Comparison of ENCODE assay signal across 26 cellular contexts in genomic region chr2:168620554-168620953, GRCh38.
"Had no signal": no experiment of that assay in that cellular context is flagged by ENCODE, and none has a peak within 500 bp of the region (broad histone marks: within the 10 kb centered on the region; RNA-seq: fewer than 3 reads in every experiment).

No MANE protein-coding gene starts in this region.

- H3K36me3 ChIP-seq: left ventricle myocardium inferior, ovary, right atrium auricular region, right lobe of liver, tibial nerve, uterus had no signal

- H3K9me3 ChIP-seq: mucosa of descending colon, ovary, right atrium auricular region, right lobe of liver, uterus had no signal

- ATAC-seq: left colon; mucosa of descending colon; naive thymus-derived CD4-positive, alpha-beta T cell; natural killer cell treated with Interleukin-12 subunit alpha and Interleukin-12 subunit beta and Interleukin-15 and Interleukin-18, amount 100 ng/mL, for 72 hours; right lobe of liver; stimulated activated memory B cell treated with anti-CD40 and anti-IgM and Interleukin-4, amounts not matched to agents 10 μg/mL and 1 μg/mL and 100 μg/mL, for 72 hours; stimulated activated naive CD8-positive, alpha-beta T cell treated with anti-CD3 and anti-CD28 coated beads, Interleukin-15, amount 100 ng/mL, for 72 hours had no signal

- H3K27ac Mint-ChIP-seq: immature natural killer cell; natural killer cell treated with Interleukin-12 subunit alpha and Interleukin-12 subunit beta and Interleukin-15 and Interleukin-18, amount 100 ng/mL, for 72 hours; progenitor cell of endocrine pancreas; stimulated activated memory B cell treated with anti-CD40 and anti-IgM and Interleukin-4, amounts not matched to agents 10 μg/mL and 1 μg/mL and 100 μg/mL, for 72 hours; stimulated activated naive CD8-positive, alpha-beta T cell treated with anti-CD3 and anti-CD28 coated beads, Interleukin-15, amount 100 ng/mL, for 72 hours; type B pancreatic cell had no signal

- H3K4me1 Mint-ChIP-seq: stimulated activated memory B cell treated with anti-CD40 and anti-IgM and Interleukin-4, amounts not matched to agents 10 μg/mL and 1 μg/mL and 100 μg/mL, for 72 hours had no signal

- H3K27ac ChIP-seq: left ventricle myocardium inferior, ovary, right atrium auricular region, right lobe of liver, tibial nerve, uterus had no signal

- H3K27me3 ChIP-seq: ovary, right atrium auricular region, right lobe of liver, tibial nerve, uterus had no signal

- H3K36me3 Mint-ChIP-seq: stimulated activated memory B cell treated with anti-CD40 and anti-IgM and Interleukin-4, amounts not matched to agents 10 μg/mL and 1 μg/mL and 100 μg/mL, for 72 hours had no signal

- H3K4me3 ChIP-seq: left ventricle myocardium inferior, lung, mucosa of descending colon, ovary, right atrium auricular region, right lobe of liver, smooth muscle cell, tibial nerve, uterus had no signal

- H3K9me3 Mint-ChIP-seq: immature natural killer cell; natural killer cell treated with Interleukin-12 subunit alpha and Interleukin-12 subunit beta and Interleukin-15 and Interleukin-18, amount 100 ng/mL, for 72 hours had no signal

- H3K4me1 ChIP-seq: left ventricle myocardium inferior, right atrium auricular region, tibial nerve, uterus had no signal

- H3K4me2 ChIP-seq: smooth muscle cell had no signal

- H3K4me3 Mint-ChIP-seq: immature natural killer cell; naive thymus-derived CD4-positive, alpha-beta T cell; natural killer cell treated with Interleukin-12 subunit alpha and Interleukin-12 subunit beta and Interleukin-15 and Interleukin-18, amount 100 ng/mL, for 72 hours; stimulated activated memory B cell treated with anti-CD40 and anti-IgM and Interleukin-4, amounts not matched to agents 10 μg/mL and 1 μg/mL and 100 μg/mL, for 72 hours; stimulated activated naive CD8-positive, alpha-beta T cell treated with anti-CD3 and anti-CD28 coated beads, Interleukin-15, amount 100 ng/mL, for 72 hours; type B pancreatic cell had no signal

- H3K27me3 Mint-ChIP-seq: naive thymus-derived CD4-positive, alpha-beta T cell; natural killer cell treated with Interleukin-12 subunit alpha and Interleukin-12 subunit beta and Interleukin-15 and Interleukin-18, amount 100 ng/mL, for 72 hours; progenitor cell of endocrine pancreas; stimulated activated memory B cell treated with anti-CD40 and anti-IgM and Interleukin-4, amounts not matched to agents 10 μg/mL and 1 μg/mL and 100 μg/mL, for 72 hours; stimulated activated naive CD8-positive, alpha-beta T cell treated with anti-CD3 and anti-CD28 coated beads, Interleukin-15, amount 100 ng/mL, for 72 hours; type B pancreatic cell had no signal

- DNase-seq: hypothalamus; immature natural killer cell; kidney; left colon; left ventricle myocardium inferior; midbrain; mucosa of descending colon; naive thymus-derived CD4-positive, alpha-beta T cell; ovary; right lobe of liver; stimulated activated CD4-positive, alpha-beta T cell treated with anti-CD3 and anti-CD28 coated beads, Interleukin-1b, Interleukin-23, amount 100 ng/mL, for 48 hours; stimulated activated CD4-positive, alpha-beta T cell treated with anti-CD3 and anti-CD28 coated beads, Interleukin-2, amount 100 ng/mL, for 48 hours; stimulated activated CD4-positive, alpha-beta T cell treated with anti-CD3 and anti-CD28 coated beads, Interleukin-4, amount 100 ng/mL, for 4 hours; stimulated activated CD8-positive, alpha-beta memory T cell treated with anti-CD3 and anti-CD28 coated beads, Interleukin-4, amount 100 ng/mL, for 48 hours; stimulated activated naive CD4-positive, alpha-beta T cell treated with Interleukin-2 at 50 U/mL for 16 hours; stimulated activated naive CD8-positive, alpha-beta T cell treated with anti-CD3 and anti-CD28 coated beads, Interleukin-15, amount 100 ng/mL, for 72 hours; substantia nigra; uterus had no signal
